ENCODE assay signal across 20 cellular contexts in genomic region chr2:240458044-240458899, GRCh38. TPM values are rescaled to one million over a fixed set of nuclear protein-coding genes. Genes with fewer than 3 reads are reported as not detected.
DNase-seq lines count a peak whose midpoint lies in the region; ATAC-seq and TF ChIP-seq lines count a peak whose summit lies in the region.
"Had no signal": no experiment of that assay in that cellular context is flagged by ENCODE, and none has a peak within 500 bp of the region (broad histone marks: within the 10 kb centered on the region; RNA-seq: fewer than 3 reads in every experiment).

No MANE protein-coding gene starts in this region.

- H3K27me3 Mint-ChIP-seq in activated T-cell treated with anti-CD3 and anti-CD28 coated beads, Interleukin-2, amount 50 U/mL, for 4 hours (ENCODE audit: low read depth), result peaks cover 22% of the 10 kb centered on the region

- H2AFZ ChIP-seq in osteoblast (ENCODE audit: low read length), result no peak overlapping the region
- H2AFZ ChIP-seq: GM23248 had no signal

- peaks cover 9% of the 10 kb centered on the region for H3K4me1 Mint-ChIP-seq in activated T-cell treated with anti-CD3 and anti-CD28 coated beads, Interleukin-2, amount 50 U/mL, for 4 hours (ENCODE audit: low read depth)

- H3K9ac ChIP-seq in BLaER1, result no peak overlapping the region
- H3K9ac ChIP-seq: GM23248, KMS-11 had no signal

- peaks cover 47% of the 10 kb centered on the region for H3K4me1 ChIP-seq in BLaER1
- peaks cover 62% of the 10 kb centered on the region for H3K4me1 ChIP-seq in SJCRH30
- H3K4me1 ChIP-seq in osteoblast (ENCODE audit: insufficient read depth, low read length), result no peaks in the 10 kb centered on the region

- DNase-seq in SJCRH30 (peak; percentile 38 to 50), cardiac septum (ENCODE audit: low spot score) (peak; percentile 43), osteoblast (ENCODE audit: insufficient read length, low spot score, missing footprints) (peak; percentile 87), ecto neural progenitor cell (ENCODE audit: low spot score) (no peak), HuH-7 (ENCODE audit: low spot score) (no peak)
- no peak for DNase-seq in stimulated activated naive CD8-positive, alpha-beta T cell treated with anti-CD3 and anti-CD28 coated beads, Interleukin-15, Interleukin-2, amounts not matched to agents 100 U/mL and 50 U/mL, for 24 hours
- DNase-seq in activated T-cell treated with anti-CD3 and anti-CD28 coated beads, Interleukin-2, amount 50 U/mL, for 4 hours, result no peak
- DNase-seq: ACHN; activated CD4-positive, alpha-beta T cell treated with anti-CD3 and anti-CD28 coated beads, Interleukin-2, amount 10 ng/mL, durations not matched to agents 7 days and 5 days; activated naive CD4-positive, alpha-beta T cell; CD4-positive, alpha-beta T cell; GM23248; NCI-H748 treated with DMSO at 0.1 percent for 48 hours; PC-3; stimulated activated naive CD8-positive, alpha-beta T cell treated with anti-CD3 and anti-CD28 coated beads, Interleukin-15, amount 100 ng/mL, for 72 hours had no signal

- peak overlapping the region; percentile 81 for H3K4me2 ChIP-seq in BLaER1
- no peak overlapping the region for H3K4me2 ChIP-seq in osteoblast (ENCODE audit: insufficient read depth, low read length)
- H3K4me2 ChIP-seq: KMS-11 had no signal

- H3K27ac ChIP-seq in BLaER1 (no peak overlapping the region), SJCRH30 (no peak overlapping the region), osteoblast (ENCODE audit: low read depth, low read length) (no peak overlapping the region)
- H3K27ac ChIP-seq: GM23248, HL-60, KMS-11 had no signal

- TF ChIP-seq CTCF in osteoblast (IDR thresholded peaks at IDR 0.05; ENCODE audit: extremely low read depth, low read depth, low read length), result no peak

- H3K27me3 ChIP-seq in BLaER1 (peaks cover 41% of the 10 kb centered on the region), SJCRH30 (no peaks in the 10 kb centered on the region), osteoblast (ENCODE audit: insufficient read depth, low read length) (no peaks in the 10 kb centered on the region)

- ATAC-seq in stimulated activated naive CD8-positive, alpha-beta T cell treated with anti-CD3 and anti-CD28 coated beads, Interleukin-15, Interleukin-2, amounts not matched to agents 100 U/mL and 50 U/mL, for 24 hours, result no peak
- ATAC-seq in activated T-cell treated with anti-CD3 and anti-CD28 coated beads, Interleukin-2, amount 50 U/mL, for 4 hours, result no peak
- ATAC-seq: left lobe of liver; PC-3; SK-N-SH treated with all-trans-retinoic acid at 6 μM for 48 hours; stimulated activated naive CD8-positive, alpha-beta T cell treated with anti-CD3 and anti-CD28 coated beads, Interleukin-15, amount 100 ng/mL, for 72 hours had no signal

- no peaks in the 10 kb centered on the region for H3K79me2 ChIP-seq in osteoblast (ENCODE audit: insufficient read depth, low read length)

- H3K4me3 ChIP-seq in BLaER1 (no peak overlapping the region), SJCRH30 (no peak overlapping the region), osteoblast (ENCODE audit: insufficient read depth, low read length) (no peak overlapping the region)
- H3K4me3 ChIP-seq: GM23248 had no signal

- H3K9me3 Mint-ChIP-seq in activated T-cell treated with anti-CD3 and anti-CD28 coated beads, Interleukin-2, amount 50 U/mL, for 4 hours, result no peaks in the 10 kb centered on the region
- H3K9me3 Mint-ChIP-seq: activated CD4-positive, alpha-beta T cell treated with anti-CD3 and anti-CD28 coated beads, Interleukin-2, amount 10 ng/mL, durations not matched to agents 7 days and 5 days; CD4-positive, alpha-beta T cell; stimulated activated naive CD8-positive, alpha-beta T cell treated with anti-CD3 and anti-CD28 coated beads, Interleukin-15, amount 100 ng/mL, for 72 hours had no signal

- H3K4me3 Mint-ChIP-seq in activated T-cell treated with anti-CD3 and anti-CD28 coated beads, Interleukin-2, amount 50 U/mL, for 4 hours, result no peak overlapping the region
- H3K4me3 Mint-ChIP-seq: activated CD4-positive, alpha-beta T cell treated with anti-CD3 and anti-CD28 coated beads, Interleukin-2, amount 10 ng/mL, durations not matched to agents 7 days and 5 days; CD4-positive, alpha-beta T cell; stimulated activated naive CD8-positive, alpha-beta T cell treated with anti-CD3 and anti-CD28 coated beads, Interleukin-15, amount 100 ng/mL, for 72 hours had no signal

- peaks cover 84% of the 10 kb centered on the region for H4K20me1 ChIP-seq in BLaER1
- H4K20me1 ChIP-seq in osteoblast (ENCODE audit: insufficient read depth, low read length), result peaks cover 30% of the 10 kb centered on the region

- H3K9me3 ChIP-seq in BLaER1 (no peaks in the 10 kb centered on the region), SJCRH30 (replicated peaks) (no peaks in the 10 kb centered on the region), osteoblast (ENCODE audit: low read depth, low read length) (no peaks in the 10 kb centered on the region)

- H3K36me3 Mint-ChIP-seq in activated T-cell treated with anti-CD3 and anti-CD28 coated beads, Interleukin-2, amount 50 U/mL, for 4 hours (ENCODE audit: insufficient read depth), result no peaks in the 10 kb centered on the region

- H3K36me3 ChIP-seq in BLaER1 (no peaks in the 10 kb centered on the region), SJCRH30 (peaks cover 21% of the 10 kb centered on the region), osteoblast (ENCODE audit: insufficient read depth, low read length) (no peaks in the 10 kb centered on the region)

- intact Hi-C loops in cardiac septum (cut with DNase I), result no loop called here

RNA-seq across cellular contexts. Expression of gene GPC1, which starts 22.8 kb away (rescaled TPM):
- total RNA-seq in SJCRH30 (2014; rRNA removed; shearing (Covaris generic)), result 73.9 and 78.1 TPM in 2 replicates
- total RNA-seq in cardiac septum, result 291 TPM
- total RNA-seq in osteoblast, result 44.8 and 54.3 TPM in 2 replicates
- total RNA-seq in activated T-cell treated with anti-CD3 and anti-CD28 coated beads, Interleukin-2, amount 50 U/mL, for 4 hours, result 1 to 10 TPM; 3.7 to 6.3 (median 5.9) TPM

Comparison
In these comparisons a context has a peak if more than half of its experiments do, and no peak if none do; other contexts are left out.
1. DNase-seq: peak in SJCRH30 (2 of 2), cardiac septum (single experiment) and osteoblast (single experiment); none in stimulated activated naive CD8-positive, alpha-beta T cell treated with anti-CD3 and anti-CD28 coated beads, Interleukin-15, Interleukin-2, amounts not matched to agents 100 U/mL and 50 U/mL, for 24 hours (single experiment), activated T-cell treated with anti-CD3 and anti-CD28 coated beads, Interleukin-2, amount 50 U/mL, for 4 hours (single experiment), ecto neural progenitor cell (single experiment) and HuH-7 (single experiment).